Comparison of ENCODE assay signal across 3 cellular contexts in the genomic region with DNA sequence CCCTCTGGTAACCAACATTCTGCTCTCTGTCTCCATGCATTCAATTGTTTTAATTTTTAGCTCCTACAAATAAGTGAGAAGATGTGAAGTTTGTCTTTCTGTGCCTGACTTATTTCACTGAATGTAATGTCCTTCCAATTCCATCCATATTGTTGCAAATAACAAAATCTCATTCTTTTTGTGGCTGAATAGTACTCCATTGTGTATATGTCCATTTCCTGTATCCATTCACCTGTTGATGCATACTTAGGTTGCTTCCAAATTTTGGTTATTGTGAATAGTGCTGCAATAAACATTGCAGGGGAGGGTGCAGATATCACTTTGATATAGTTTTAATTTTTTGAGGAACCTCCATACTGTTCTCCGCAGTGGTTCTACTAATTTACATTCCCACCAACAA.
"Had no signal": no experiment of that assay in that cellular context is flagged by ENCODE, and none has a peak within 500 bp of the region (broad histone marks: within the 10 kb centered on the region; RNA-seq: fewer than 3 reads in every experiment).

No MANE protein-coding gene starts in this region.

- H3K4me3 ChIP-seq: GM12878 had no signal

- DNase-seq: GDM1, GF-D8 had no signal
